8 cellular contexts compared by ENCODE assay signal in the genomic region with DNA sequence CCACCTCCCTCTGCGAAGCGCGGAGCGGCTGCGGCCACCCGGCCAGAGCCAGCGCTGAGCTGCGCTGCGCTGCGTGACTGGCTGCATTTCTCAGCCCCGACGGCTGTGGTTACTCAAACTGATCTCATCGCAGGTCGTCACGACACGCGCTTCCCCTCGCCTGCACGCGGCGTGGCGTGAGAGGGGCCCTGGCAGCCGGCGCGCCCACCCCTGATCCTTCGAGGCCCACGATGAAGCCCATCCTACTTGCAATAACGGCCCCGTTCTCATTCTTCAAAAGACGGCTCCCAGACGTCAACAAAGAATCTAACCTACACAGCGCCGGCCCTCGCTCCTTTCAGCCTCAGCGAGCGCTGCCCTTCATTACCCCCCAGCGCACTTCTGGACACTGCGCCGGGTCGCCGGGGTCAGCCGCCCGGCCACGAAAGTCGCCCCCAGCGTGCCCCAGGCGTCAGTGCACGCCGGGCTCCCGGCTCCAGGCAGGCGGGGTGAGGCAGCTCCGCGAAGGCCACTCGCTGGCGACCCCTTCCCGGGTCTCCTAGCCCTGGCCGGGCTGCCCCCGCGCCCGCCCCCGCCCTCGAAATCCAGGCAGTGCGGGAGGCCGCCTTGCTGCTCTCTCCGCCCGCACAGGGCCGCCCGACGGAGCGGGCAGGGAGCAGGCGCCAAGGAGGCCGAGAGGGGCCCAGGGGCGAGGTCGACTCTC.
DNase-seq lines count a peak whose midpoint lies in the region; ATAC-seq and TF ChIP-seq lines count a peak whose summit lies in the region.

No MANE protein-coding gene starts in this region.

- H3K27ac ChIP-seq in RWPE2 (ENCODE audit: poor library complexity, severe bottlenecking) (peak overlapping the region; percentile 99), angular gyrus (ENCODE audit: low read depth, low read length) (peak overlapping the region; percentile 86)

- no peaks in the 10 kb centered on the region for H3K36me3 ChIP-seq in RWPE2 (ENCODE audit: low read depth)
- H3K36me3 ChIP-seq in iPS-15b (ENCODE audit: control insufficient read depth, insufficient read depth, low read length) = no peaks in the 10 kb centered on the region

- peak overlapping the region; percentile 62 for H3K9ac ChIP-seq in iPS-15b (ENCODE audit: low read depth, low read length)

- H3K4me3 ChIP-seq in RWPE2 (ENCODE audit: severe bottlenecking) (peak overlapping the region; percentile 15), iPS-15b (ENCODE audit: low read depth, low read length) (peak overlapping the region; percentile 48)

- TF ChIP-seq CTCF in RWPE2 (IDR thresholded peaks at IDR 0.05; ENCODE audit: poor library complexity, severe bottlenecking) = no peak

- H3K9me3 ChIP-seq in RWPE2 (ENCODE audit: severe bottlenecking) = no peaks in the 10 kb centered on the region
- no peaks in the 10 kb centered on the region for H3K9me3 ChIP-seq in iPS-15b (ENCODE audit: control insufficient read depth, insufficient read depth, low read length)

- H3K27me3 ChIP-seq in RWPE2 (ENCODE audit: insufficient read depth, poor library complexity, severe bottlenecking) (no peaks in the 10 kb centered on the region), iPS-15b (ENCODE audit: control insufficient read depth, insufficient read depth, low read length) (peaks cover 42% of the 10 kb centered on the region)

- H3K4me1 ChIP-seq in RWPE2 (ENCODE audit: insufficient read depth, poor library complexity, severe bottlenecking) = peaks cover 72% of the 10 kb centered on the region
- peaks cover 12% of the 10 kb centered on the region for H3K4me1 ChIP-seq in iPS-15b (ENCODE audit: control insufficient read depth, insufficient read depth, low read length)

- DNase-seq in RWPE2 (ENCODE audit: low spot score) (no peak), NCI-H82 (lab: John Stamatoyannopoulos, UW) (no peak), KG1 (lab: John Stamatoyannopoulos, UW) (no peak)
- DNase-seq in stimulated activated CD4-positive, alpha-beta T cell treated with anti-CD3 and anti-CD28 coated beads, Interleukin-12 subunit alpha, Interleukin-12 subunit beta, amount 100 ng/mL, for 24 hours (ENCODE audit: low read depth in 2 of 2) = peak; percentile 8 to 11

- ATAC-seq in GM18519 (IDR thresholded peaks at IDR 0.05; ENCODE audit: low FRiP score, unreplicated experiment) (peak; percentile 20), HG02798 (IDR thresholded peaks at IDR 0.05; ENCODE audit: poor library complexity, unreplicated experiment) (peak; percentile 22), RWPE2 (ENCODE audit: low read depth) (no peak)

Comparison
In these comparisons a context has a peak if more than half of its experiments do, and no peak if none do; other contexts are left out.
1. DNase-seq: peak in stimulated activated CD4-positive, alpha-beta T cell treated with anti-CD3 and anti-CD28 coated beads, Interleukin-12 subunit alpha, Interleukin-12 subunit beta, amount 100 ng/mL, for 24 hours (2 of 2); none in RWPE2 (single experiment), NCI-H82 (single experiment) and KG1 (single experiment).